ENCODE assay signal across 23 cellular contexts in the genomic region with DNA sequence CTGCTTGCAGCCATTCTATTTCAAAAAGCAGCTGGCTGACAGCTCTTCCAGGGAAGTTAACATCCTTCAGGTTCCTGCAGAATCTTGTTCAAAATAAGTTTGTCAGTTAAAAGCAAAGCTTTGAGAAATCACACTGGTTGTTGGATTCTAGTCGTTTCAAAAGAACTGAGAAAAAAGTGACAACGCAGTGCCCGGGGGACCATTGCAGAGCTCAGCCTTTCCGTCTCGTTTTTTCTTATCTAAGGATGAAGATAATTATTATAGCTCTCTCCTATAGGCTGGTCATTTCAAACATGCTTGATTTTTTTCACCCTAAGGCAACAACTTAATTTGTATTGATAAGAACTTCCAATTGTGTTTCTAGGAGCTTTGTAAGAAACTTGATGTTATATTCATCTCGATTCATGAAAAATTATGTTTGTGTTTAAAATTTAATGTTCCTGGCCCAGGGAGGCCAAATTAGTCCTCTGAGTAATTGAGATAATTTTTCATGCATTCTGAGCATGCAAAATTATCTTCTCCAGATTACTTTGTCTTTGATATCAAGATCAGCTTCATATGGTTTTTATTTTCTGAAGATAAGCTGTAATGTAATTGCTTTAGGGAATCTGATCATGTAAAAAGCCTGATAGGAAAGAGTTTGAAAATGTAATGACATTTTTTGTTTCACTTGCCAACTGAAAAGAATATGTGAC. TPM values are rescaled to one million over a fixed set of nuclear protein-coding genes. Genes with fewer than 3 reads are reported as not detected.
"Had no signal": no experiment of that assay in that cellular context is flagged by ENCODE, and none has a peak within 500 bp of the region (broad histone marks: within the 10 kb centered on the region; RNA-seq: fewer than 3 reads in every experiment).

No MANE protein-coding gene starts in this region.

- FAIRE-seq: pancreas, small intestine had no signal

- DNase-seq: naive thymus-derived CD8-positive, alpha-beta T cell; nephron progenitor cell; nucleus accumbens; pancreas; right cardiac atrium; right lobe of liver; sigmoid colon; small intestine; stimulated activated CD4-positive, alpha-beta T cell treated with anti-CD3 and anti-CD28 coated beads, Interleukin-15, amount 100 ng/mL, for 24 hours; stimulated activated CD4-positive, alpha-beta T cell treated with anti-CD3 and anti-CD28 coated beads, Interleukin-2, amount 100 ng/mL, for 24 hours; stimulated activated CD4-positive, alpha-beta T cell treated with anti-CD3 and anti-CD28 coated beads, Interleukin-2, amount 100 ng/mL, for 48 hours; stimulated activated CD4-positive, alpha-beta T cell treated with anti-CD3 and anti-CD28 coated beads, Interleukin-4, amount 100 ng/mL, for 24 hours; stimulated activated naive B cell treated with anti-CD40 and anti-IgM and Interleukin-4, amounts not matched to agents 10 μg/mL and 1 μg/mL and 100 μg/mL, for 72 hours; stimulated activated naive CD4-positive, alpha-beta T cell treated with Interleukin-2 at 50 U/mL for 16 hours; stomach; tibial artery; transverse colon; upper lobe of right lung; uterus had no signal

- H3K4me3 ChIP-seq: pancreas, prostate gland, right lobe of liver, sigmoid colon, stomach, thoracic aorta, tibial artery, transverse colon, upper lobe of right lung, uterus had no signal

- H3K4me1 ChIP-seq: pancreas, prostate gland, right lobe of liver, sigmoid colon, stomach, transverse colon, upper lobe of right lung, uterus had no signal

- H3K27me3 ChIP-seq: right lobe of liver, sigmoid colon, stomach, tibial artery, upper lobe of right lung, uterus had no signal

- H3K9me3 ChIP-seq: neutrophil, pancreas, prostate gland, right lobe of liver, sigmoid colon, stomach, thoracic aorta, tibial artery, transverse colon, upper lobe of right lung, uterus had no signal

- H3K36me3 ChIP-seq: neutrophil, pancreas, prostate gland, right lobe of liver, sigmoid colon, stomach, thoracic aorta, tibial artery, transverse colon, upper lobe of right lung, uterus had no signal

- H3K27ac ChIP-seq: neutrophil, pancreas, prostate gland, right lobe of liver, sigmoid colon, stomach, thoracic aorta, tibial artery, transverse colon, upper lobe of right lung, uterus had no signal

RNA-seq across cellular contexts. Expression of a gene that starts 58.4 kb away (rescaled TPM):
- total RNA-seq: naive thymus-derived CD8-positive, alpha-beta T cell; pulmonary artery endothelial cell had no signal
